ENCODE assay signal across 8 cellular contexts in the genomic region with DNA sequence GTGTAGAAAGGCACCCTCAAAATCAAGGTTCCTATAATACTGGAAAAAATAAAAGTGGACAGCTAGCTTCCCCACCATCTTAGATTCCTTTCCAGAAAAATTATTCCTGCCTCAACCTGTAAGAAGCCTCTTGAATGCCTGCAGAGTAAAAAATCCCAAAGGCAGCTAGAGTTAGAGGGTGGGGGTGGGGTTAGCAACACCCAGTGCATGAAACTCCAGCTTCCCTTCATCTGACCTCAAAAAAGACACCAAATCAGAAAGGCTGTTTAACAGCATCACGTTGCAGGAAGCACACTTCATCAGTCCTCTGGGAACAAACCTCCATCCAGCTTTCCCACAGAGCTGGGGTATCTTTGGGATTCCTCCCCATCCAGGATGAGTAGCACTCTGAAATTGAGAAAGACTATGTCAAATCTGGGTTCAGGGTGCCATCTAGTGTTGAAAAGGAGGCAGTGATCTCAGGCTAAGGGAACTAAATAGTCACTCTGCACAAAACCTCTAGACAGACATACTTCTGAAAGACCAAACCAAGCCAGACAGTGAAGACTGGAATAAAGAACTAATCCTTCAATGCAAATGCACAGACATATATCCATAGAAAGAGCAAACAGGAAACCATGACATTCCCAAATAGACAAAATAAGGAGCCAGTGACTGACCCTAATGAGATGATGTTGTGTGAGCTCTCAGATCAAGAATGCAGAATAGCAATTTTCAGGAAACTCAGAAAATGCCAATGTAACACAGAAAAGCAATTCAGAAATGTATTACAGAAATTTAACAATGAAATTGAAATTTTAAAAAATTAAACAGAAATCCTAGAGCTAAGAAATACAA.
DNase-seq lines count a peak whose midpoint lies in the region; ATAC-seq lines count a peak whose summit lies in the region.

No MANE protein-coding gene starts in this region.

- ATAC-seq in GM18519 (IDR thresholded peaks at IDR 0.05; ENCODE audit: low FRiP score, unreplicated experiment): peak; percentile 67
- peak; percentile 82 for ATAC-seq in HG03432 (IDR thresholded peaks at IDR 0.05; ENCODE audit: unreplicated experiment)
- no peak for ATAC-seq in GM19397 (IDR thresholded peaks at IDR 0.05; ENCODE audit: unreplicated experiment)

- DNase-seq in CMK (ENCODE audit: low read depth): peak; percentile 12
- peak; percentile 47 for DNase-seq in RPMI7951 (ENCODE audit: low read depth)
- peak; percentile 25 to 39 for DNase-seq in dermis microvascular lymphatic vessel endothelial cell (ENCODE audit: low read depth in 2 of 2)
- peak; percentile 50 for DNase-seq in myocyte (ENCODE audit: low read depth)
- DNase-seq in SHP77 treated with DMSO at 0.1 percent for 48 hours (lab: John Stamatoyannopoulos, UW): no peak
